Comparison of ENCODE assay signal across 1 cellular context in the genomic region with DNA sequence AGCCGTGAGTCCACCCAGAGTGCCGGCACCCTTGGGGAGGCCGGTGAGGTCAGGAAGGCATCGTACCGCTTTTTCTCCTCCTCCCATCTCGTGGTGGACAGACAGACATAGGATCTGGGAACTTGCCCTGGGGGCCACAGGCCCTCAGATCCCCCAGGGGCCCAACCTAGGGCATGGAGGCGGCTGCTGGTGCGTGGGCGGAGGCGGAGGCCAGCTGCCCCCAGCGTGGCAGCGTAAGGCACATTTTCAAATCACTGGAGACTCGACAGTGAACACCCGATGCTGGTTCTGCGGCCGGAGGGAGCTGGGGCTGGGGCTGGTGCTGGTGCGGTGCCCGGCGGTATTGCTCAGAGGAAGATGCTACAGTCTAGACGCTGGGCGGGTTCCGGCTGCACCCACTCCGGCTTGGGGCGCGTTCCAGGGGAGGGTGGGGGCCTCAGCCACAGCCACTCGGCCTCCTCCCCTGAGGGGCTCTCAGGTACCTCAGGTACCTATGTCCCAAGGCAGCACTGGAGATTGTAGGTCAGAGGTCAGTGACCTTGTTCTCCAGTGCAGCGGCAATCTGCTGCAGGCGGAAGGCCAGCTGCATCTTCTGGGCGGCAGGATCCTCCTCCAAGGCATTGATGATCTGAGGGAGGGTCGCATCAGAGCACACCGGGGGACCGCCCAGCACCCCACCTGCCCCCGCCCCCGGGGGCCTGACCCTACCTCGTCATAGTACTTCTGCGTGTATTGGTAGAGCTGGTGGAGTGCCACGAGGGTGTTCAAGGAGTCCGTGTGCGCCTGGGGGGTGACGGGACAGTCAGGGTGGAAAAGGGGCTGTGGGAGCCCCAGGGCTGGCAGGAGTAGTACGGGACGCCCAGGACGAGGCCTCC.
TF ChIP-seq lines count a peak whose summit lies in the region.

No MANE protein-coding gene starts in this region.

TF ChIP-seq in HCT116, 20 proteins besides CTCF, POLR2A, EP300 and RAD21 (continued from another document):
- TF ChIP-seq, protein P1, sequence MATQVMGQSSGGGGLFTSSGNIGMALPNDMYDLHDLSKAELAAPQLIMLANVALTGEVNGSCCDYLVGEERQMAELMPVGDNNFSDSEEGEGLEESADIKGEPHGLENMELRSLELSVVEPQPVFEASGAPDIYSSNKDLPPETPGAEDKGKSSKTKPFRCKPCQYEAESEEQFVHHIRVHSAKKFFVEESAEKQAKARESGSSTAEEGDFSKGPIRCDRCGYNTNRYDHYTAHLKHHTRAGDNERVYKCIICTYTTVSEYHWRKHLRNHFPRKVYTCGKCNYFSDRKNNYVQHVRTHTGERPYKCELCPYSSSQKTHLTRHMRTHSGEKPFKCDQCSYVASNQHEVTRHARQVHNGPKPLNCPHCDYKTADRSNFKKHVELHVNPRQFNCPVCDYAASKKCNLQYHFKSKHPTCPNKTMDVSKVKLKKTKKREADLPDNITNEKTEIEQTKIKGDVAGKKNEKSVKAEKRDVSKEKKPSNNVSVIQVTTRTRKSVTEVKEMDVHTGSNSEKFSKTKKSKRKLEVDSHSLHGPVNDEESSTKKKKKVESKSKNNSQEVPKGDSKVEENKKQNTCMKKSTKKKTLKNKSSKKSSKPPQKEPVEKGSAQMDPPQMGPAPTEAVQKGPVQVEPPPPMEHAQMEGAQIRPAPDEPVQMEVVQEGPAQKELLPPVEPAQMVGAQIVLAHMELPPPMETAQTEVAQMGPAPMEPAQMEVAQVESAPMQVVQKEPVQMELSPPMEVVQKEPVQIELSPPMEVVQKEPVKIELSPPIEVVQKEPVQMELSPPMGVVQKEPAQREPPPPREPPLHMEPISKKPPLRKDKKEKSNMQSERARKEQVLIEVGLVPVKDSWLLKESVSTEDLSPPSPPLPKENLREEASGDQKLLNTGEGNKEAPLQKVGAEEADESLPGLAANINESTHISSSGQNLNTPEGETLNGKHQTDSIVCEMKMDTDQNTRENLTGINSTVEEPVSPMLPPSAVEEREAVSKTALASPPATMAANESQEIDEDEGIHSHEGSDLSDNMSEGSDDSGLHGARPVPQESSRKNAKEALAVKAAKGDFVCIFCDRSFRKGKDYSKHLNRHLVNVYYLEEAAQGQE (IDR thresholded peaks at IDR 0.05; ENCODE audit: low read depth), result no peak
- no peak for TF ChIP-seq SIN3A (IDR thresholded peaks at IDR 0.05; ENCODE audit: low read depth)
